8 cellular contexts compared by ENCODE assay signal in genomic region chr1:162023547-162024501, GRCh38. TPM values are rescaled to one million over a fixed set of nuclear protein-coding genes. Genes with fewer than 3 reads are reported as not detected.
DNase-seq lines count a peak whose midpoint lies in the region; ATAC-seq and TF ChIP-seq lines count a peak whose summit lies in the region.

OLFML2B (minus strand) TSS chr1:162023869; CDS start chr1:162023430, 439 bp downstream.

- H3K27ac ChIP-seq in A673 (ENCODE audit: low read depth, low read length, poor library complexity, severe bottlenecking): no peak within 1 kb of the TSS
- H3K27ac ChIP-seq in upper lobe of right lung: peak within 1 kb of the TSS; percentile 28

- peak; percentile 64 for ATAC-seq in GM18502 (IDR thresholded peaks at IDR 0.05; ENCODE audit: poor library complexity, unreplicated experiment)
- ATAC-seq in Right ventricle myocardium superior (ENCODE audit: poor library complexity): peak; percentile 94
- peak; percentile 88 for ATAC-seq in omental fat pad (ENCODE audit: low FRiP score)
- peak; percentile 90 for ATAC-seq in upper lobe of right lung

- H3K9me3 ChIP-seq in A673 (ENCODE audit: low read depth, low read length, poor library complexity, severe bottlenecking): no peaks in the 10 kb centered on the region
- no peaks in the 10 kb centered on the region for H3K9me3 ChIP-seq in upper lobe of right lung

- no peaks in the 10 kb centered on the region for H3K9me3 Mint-ChIP-seq in activated naive CD8-positive, alpha-beta T cell treated with anti-CD3 and anti-CD28 coated beads for 36 hours

- H3K4me1 ChIP-seq in A673 (ENCODE audit: insufficient read depth, low read length, poor library complexity, severe bottlenecking): peaks cover 19% of the 10 kb centered on the region
- H3K4me1 ChIP-seq in upper lobe of right lung: peaks cover 28% of the 10 kb centered on the region

- POLR2A ChIA-PET in A673 (lab: Charles Lee; ENCODE audit: low non-redundant PET): no interaction called here

- H3K36me3 Mint-ChIP-seq in activated naive CD8-positive, alpha-beta T cell treated with anti-CD3 and anti-CD28 coated beads for 36 hours: no peaks in the 10 kb centered on the region

- DNase-seq in A673 (ENCODE audit: low spot score) (peak; percentile 83), HuH-7.5 (ENCODE audit: low spot score) (peak; percentile 58), SK-N-DZ (ENCODE audit: low spot score) (peak; percentile 69), Right ventricle myocardium superior (peak; percentile 88), omental fat pad (ENCODE audit: low spot score) (no peak), upper lobe of right lung (peak; percentile 85)
- DNase-seq in activated naive CD8-positive, alpha-beta T cell treated with anti-CD3 and anti-CD28 coated beads for 36 hours: peak; percentile 69

- TF ChIP-seq CTCF in A673 (conservative IDR thresholded peaks at IDR 0.05; ENCODE audit: low read depth, low read length) (peak; percentile 53), omental fat pad (IDR thresholded peaks at IDR 0.05) (no peak), upper lobe of right lung (IDR thresholded peaks at IDR 0.05) (peak; percentile 33)

- H3K4me1 Mint-ChIP-seq in activated naive CD8-positive, alpha-beta T cell treated with anti-CD3 and anti-CD28 coated beads for 36 hours: peaks cover 12% of the 10 kb centered on the region

- CTCF ChIA-PET in A673 (lab: Charles Lee): interaction anchor here (0.5 to 1.8 kb wide), 7 partner anchors 11 to 231 kb away, joined by 3 to 13 read pairs (median 4); no protein-coding TSS in a partner anchor

- H3K4me3 ChIP-seq in A673 (ENCODE audit: low read depth, low read length, poor library complexity, severe bottlenecking) (peak within 1 kb of the TSS; percentile 74), upper lobe of right lung (peak within 1 kb of the TSS; percentile 75)

- H3K27me3 ChIP-seq in A673 (replicated peaks; ENCODE audit: insufficient read depth, low read depth, low read length, poor library complexity) (peaks cover 5% of the 10 kb centered on the region), upper lobe of right lung (peaks cover 10% of the 10 kb centered on the region)

- no TSS peak for BruUV-seq in A673 (replicated peaks; lab: Mats Ljungman, UMichigan)

- intact Hi-C loops in A673 (cut with micrococcal nuclease; ENCODE audit: unreplicated experiment): loop anchor here (5.0 kb wide), 1 partner anchor 232 kb away; no protein-coding TSS in a partner anchor
- intact Hi-C loops in Right ventricle myocardium superior (cut with DNase I): no loop called here
- intact Hi-C loops in upper lobe of right lung (cut with DNase I): no loop called here

- H3K36me3 ChIP-seq in A673 (ENCODE audit: insufficient read depth, low read length, poor library complexity, severe bottlenecking) (no peaks in the 10 kb centered on the region), upper lobe of right lung (no peaks in the 10 kb centered on the region)

- H3K27me3 Mint-ChIP-seq in activated naive CD8-positive, alpha-beta T cell treated with anti-CD3 and anti-CD28 coated beads for 36 hours: peaks cover 56% of the 10 kb centered on the region

- H3K27ac Mint-ChIP-seq in activated naive CD8-positive, alpha-beta T cell treated with anti-CD3 and anti-CD28 coated beads for 36 hours: no peak within 1 kb of the TSS

- H3K4me3 Mint-ChIP-seq in activated naive CD8-positive, alpha-beta T cell treated with anti-CD3 and anti-CD28 coated beads for 36 hours: peak within 1 kb of the TSS; percentile 88

RNA-seq across cellular contexts. Expression of gene OLFML2B, which starts in this region (rescaled TPM):
- total RNA-seq in A673 (2021) (3.4 and 3.7 TPM in 2 replicates), Right ventricle myocardium superior (2.2 TPM), omental fat pad (10 to 100 TPM; 12.5 to 27.2 (median 16.8) TPM), upper lobe of right lung (17.5 TPM)
- 1.1 and 2.1 TPM in 2 replicates for polyA plus RNA-seq in SK-N-DZ (2014; cell fraction: cytosol; rRNA removed)
- 0.76 and 1.7 TPM in 2 replicates for polyA plus RNA-seq in SK-N-DZ (2014; cell fraction: nucleus; rRNA removed)
- under 1 TPM in 1 of 2 experiments, not detected in 1; 0.12 TPM for total RNA-seq in activated naive CD8-positive, alpha-beta T cell treated with anti-CD3 and anti-CD28 coated beads for 36 hours

Comparison
In these comparisons a context has a peak if more than half of its experiments do, and no peak if none do; other contexts are left out.
1. Peak in DNase-seq in activated naive CD8-positive, alpha-beta T cell treated with anti-CD3 and anti-CD28 coated beads for 36 hours; RNA of the gene not detected or under 1 TPM.
2. CTCF ChIP-seq: peak in A673 (single experiment) and upper lobe of right lung (single experiment); none in omental fat pad (0 of 3).
3. Peak in every context shown above with its lines, with median percentiles within 50 percentile points of each other: ATAC-seq.